10 cellular contexts compared by ENCODE assay signal in genomic region chr1:11100149-11100493, GRCh38. TPM values are rescaled to one million over a fixed set of nuclear protein-coding genes. Genes with fewer than 3 reads are reported as not detected.
DNase-seq lines count a peak whose midpoint lies in the region; ATAC-seq and TF ChIP-seq lines count a peak whose summit lies in the region.
"Had no signal": no experiment of that assay in that cellular context is flagged by ENCODE, and none has a peak within 500 bp of the region (broad histone marks: within the 10 kb centered on the region; RNA-seq: fewer than 3 reads in every experiment).

No MANE protein-coding gene starts in this region.

- H3K27ac ChIP-seq in HEK293 (ENCODE audit: extremely low read depth, low read depth, low read length), result peak overlapping the region; percentile 89; the same call in 1 of the 2 replicates
- peak overlapping the region; percentile 65 for H3K27ac ChIP-seq in right cardiac atrium (ENCODE audit: low read length)
- H3K27ac ChIP-seq in skeletal muscle tissue (ENCODE audit: low read depth, low read length), result peak overlapping the region; percentile 71

- H3K36me3 ChIP-seq in HEK293 (ENCODE audit: control insufficient read depth in 2 of 2, insufficient read depth in 1 of 2, low read length in 2 of 2), result peaks cover 26 to 30% of the 10 kb centered on the region in 2 experiments
- peaks cover 14 to 16% (median 15%) of the 10 kb centered on the region in 3 donors for H3K36me3 ChIP-seq in skeletal muscle tissue (ENCODE audit: control insufficient read depth in 3 of 3, insufficient read depth in 3 of 3, low read length in 3 of 3)

- peak overlapping the region; percentile 95 for H3K4me3 Mint-ChIP-seq in activated B cell treated with CpG ODN at 0.5 μM for 24 hours

- peaks cover 3% of the 10 kb centered on the region; the same call in 1 of the 2 replicates for H3K4me1 ChIP-seq in HEK293 (ENCODE audit: control insufficient read depth, insufficient read depth, low read length)
- no peaks in the 10 kb centered on the region for H3K4me1 ChIP-seq in right cardiac atrium (ENCODE audit: control insufficient read depth, insufficient read depth, low read length)
- H3K4me1 ChIP-seq in skeletal muscle tissue (ENCODE audit: control insufficient read depth in 3 of 3, insufficient read depth in 3 of 3, low read length in 3 of 3), result peaks cover 7 to 16% (median 16%) of the 10 kb centered on the region in 3 donors

- H3K27me3 ChIP-seq in right cardiac atrium (ENCODE audit: control insufficient read depth, insufficient read depth), result no peaks in the 10 kb centered on the region
- H3K27me3 ChIP-seq in skeletal muscle tissue (ENCODE audit: control insufficient read depth in 3 of 3, insufficient read depth in 3 of 3, low read length in 3 of 3), result no peaks in the 10 kb centered on the region

- H3K4me3 ChIP-seq in HEK293 (ENCODE audit: low read depth, low read length), result peak overlapping the region; percentile 76
- peak overlapping the region; percentile 76 for H3K4me3 ChIP-seq in right cardiac atrium (ENCODE audit: low read length)
- peak overlapping the region; percentile 88 to 97 (median 93) for H3K4me3 ChIP-seq in skeletal muscle tissue (ENCODE audit: low read length in 3 of 3)

- no peak for ATAC-seq in activated B cell treated with CpG ODN at 0.5 μM for 24 hours (ENCODE audit: low read depth)
- ATAC-seq in right cardiac atrium, result no peak
- no peak for ATAC-seq in GM21390 (IDR thresholded peaks at IDR 0.05; ENCODE audit: unreplicated experiment)

- H3K4me1 Mint-ChIP-seq in activated B cell treated with CpG ODN at 0.5 μM for 24 hours, result peaks cover 15% of the 10 kb centered on the region

- TF ChIP-seq CTCF in HEK293 (tag by site-specific recombination; IDR thresholded peaks at IDR 0.05), result no peak
- TF ChIP-seq CTCF in activated B cell treated with CpG ODN at 0.5 μM for 24 hours (IDR thresholded peaks at IDR 0.05), result no peak

- H3K9me3 ChIP-seq in HEK293 (ENCODE audit: control insufficient read depth, insufficient read depth, low read depth, low read length) (no peaks in the 10 kb centered on the region), right cardiac atrium (ENCODE audit: control insufficient read depth, low read length) (no peaks in the 10 kb centered on the region), skeletal muscle tissue (ENCODE audit: control insufficient read depth in 3 of 3, low read length in 3 of 3) (no peaks in the 10 kb centered on the region)

- POLR2A ChIA-PET in HEK293 (lab: Yijun Ruan, JAX), result interaction anchor here (0.8 to 2.1 kb wide), 7 partner anchors 13 to 172 kb away, joined by 3 to 6 read pairs (median 4); partner anchors contain the start of gene SRM
- POLR2A ChIA-PET in activated B cell treated with CpG ODN at 0.5 μM for 24 hours (lab: Charles Lee), result interaction anchor here (0.6 to 3.4 kb wide), 12 partner anchors 9 to 810 kb away, joined by 3 to 25 read pairs (median 5); partner anchors contain the start of genes MTOR, SRM and TARDBP

- peak overlapping the region; percentile 92 to 95 (median 94) for H3K9ac ChIP-seq in skeletal muscle tissue (ENCODE audit: low read depth in 1 of 3, low read length in 3 of 3)

- intact Hi-C loops in activated B cell treated with CpG ODN at 0.5 μM for 24 hours (cut with micrococcal nuclease), result no loop called here
- intact Hi-C loops in right cardiac atrium (cut with DNase I), result no loop called here

- H3K27ac Mint-ChIP-seq in activated B cell treated with CpG ODN at 0.5 μM for 24 hours, result peak overlapping the region; percentile 93

- peaks cover 26% of the 10 kb centered on the region for H3K36me3 Mint-ChIP-seq in activated B cell treated with CpG ODN at 0.5 μM for 24 hours (ENCODE audit: low read depth)

- WGBS in right cardiac atrium, result 55% methylated on average over 13 of the region's 13 CpGs

- no peaks in the 10 kb centered on the region for H3K9me3 Mint-ChIP-seq in activated B cell treated with CpG ODN at 0.5 μM for 24 hours

- CTCF ChIA-PET in HEK293 (lab: Yijun Ruan, JAX) (interaction anchor here (0.7 to 2.4 kb wide), 4 partner anchors 16 to 143 kb away, joined by 3 to 16 read pairs (median 4); no protein-coding TSS in a partner anchor), activated B cell treated with CpG ODN at 0.5 μM for 24 hours (lab: Charles Lee) (no interaction called here)

- DNase-seq in activated B cell treated with CpG ODN at 0.5 μM for 24 hours, result no peak
- no peak for DNase-seq in right cardiac atrium
- DNase-seq in NCI-H446 treated with DMSO at 0.1 percent for 48 hours (lab: John Stamatoyannopoulos, UW), result no peak
- no peak for DNase-seq in cerebellum (ENCODE audit: low spot score)
- DNase-seq in hypothalamus (lab: John Stamatoyannopoulos, UW), result no peak

- no peaks in the 10 kb centered on the region for H3K27me3 Mint-ChIP-seq in activated B cell treated with CpG ODN at 0.5 μM for 24 hours

TF ChIP-seq in HEK293, 187 proteins besides CTCF, POLR2A, EP300 and RAD21:
- TF ChIP-seq MEIS1 (CRISPR knock-in tag; IDR thresholded peaks at IDR 0.05; ENCODE audit: borderline replicate concordance) (no peak), HOXC10 (CRISPR knock-in tag; IDR thresholded peaks at IDR 0.05) (no peak), ZNF391 (tag by site-specific recombination; IDR thresholded peaks at IDR 0.05; ENCODE audit: borderline replicate concordance, low read depth) (no peak), ZBTB44 (tag by site-specific recombination; IDR thresholded peaks at IDR 0.05) (no peak), ZNF623 (tag by site-specific recombination; IDR thresholded peaks at IDR 0.05) (no peak), SALL2 (tag by site-specific recombination; IDR thresholded peaks at IDR 0.05; ENCODE audit: borderline replicate concordance) (no peak), ZSCAN4 (tag by site-specific recombination; IDR thresholded peaks at IDR 0.05) (no peak), ZSCAN5A (tag by site-specific recombination; IDR thresholded peaks at IDR 0.05) (no peak), ZFP69B (tag by site-specific recombination; IDR thresholded peaks at IDR 0.05) (no peak)

RNA-seq across cellular contexts. Expression of gene EXOSC10, which starts 0.5 kb away (rescaled TPM):
- total RNA-seq in activated B cell treated with CpG ODN at 0.5 μM for 24 hours (89.3 and 108 TPM in 2 replicates), right cardiac atrium (10 to 100 TPM; 21.8 to 25.7 (median 22.3) TPM), skeletal muscle tissue (28.2 TPM), cerebellum (54.3 TPM)
- polyA plus RNA-seq in right cardiac atrium, result 20.1 TPM

RNA-seq across cellular contexts. Expression of gene SRM, which starts 40.3 kb away (rescaled TPM):
- total RNA-seq in activated B cell treated with CpG ODN at 0.5 μM for 24 hours (106 and 119 TPM in 2 replicates), right cardiac atrium (10 to 100 TPM; 43.6 to 72.6 (median 65.2) TPM), skeletal muscle tissue (8.4 TPM), cerebellum (10.7 TPM)
- 61.6 TPM for polyA plus RNA-seq in right cardiac atrium

RNA-seq across cellular contexts. Expression of gene MASP2, which starts 53.1 kb away (rescaled TPM):
- not detected in 2 replicates for total RNA-seq in activated B cell treated with CpG ODN at 0.5 μM for 24 hours
- total RNA-seq in right cardiac atrium, result not detected
- polyA plus RNA-seq in right cardiac atrium, result not detected
- under 0.01 TPM for total RNA-seq in skeletal muscle tissue
- 0.18 TPM for total RNA-seq in cerebellum
- total RNA-seq: glomerular endothelial cell, HT1080 had no signal
